ENCODE assay signal across 2 cellular contexts in the genomic region with DNA sequence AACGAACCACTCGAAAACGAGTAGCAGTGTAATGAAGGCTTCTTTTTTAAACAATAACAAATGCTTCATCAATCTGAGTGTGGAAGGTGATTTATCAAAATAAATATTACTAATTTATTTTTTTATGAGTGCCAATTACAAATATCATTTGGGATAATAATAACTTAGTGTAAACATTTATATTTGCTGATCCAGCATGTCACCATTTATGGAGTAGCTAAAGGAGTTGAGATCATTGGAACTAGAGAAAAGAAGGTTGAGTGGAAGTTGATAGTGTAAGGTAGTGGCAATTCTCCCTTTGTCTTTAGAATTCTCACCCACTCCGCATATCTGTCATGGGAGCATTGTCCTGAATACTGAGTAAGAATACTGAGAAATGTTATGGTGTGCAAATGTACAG.
TF ChIP-seq lines count a peak whose summit lies in the region.

No MANE protein-coding gene starts in this region.

TF ChIP-seq in IMR-90, 13 proteins besides CTCF, POLR2A, EP300 and RAD21:
- no peak for TF ChIP-seq SMC3 (IDR thresholded peaks at IDR 0.05; ENCODE audit: low read depth, low read length)

TF ChIP-seq in K562, 482 proteins besides CTCF, POLR2A, EP300 and RAD21:
- TF ChIP-seq, protein P1, sequence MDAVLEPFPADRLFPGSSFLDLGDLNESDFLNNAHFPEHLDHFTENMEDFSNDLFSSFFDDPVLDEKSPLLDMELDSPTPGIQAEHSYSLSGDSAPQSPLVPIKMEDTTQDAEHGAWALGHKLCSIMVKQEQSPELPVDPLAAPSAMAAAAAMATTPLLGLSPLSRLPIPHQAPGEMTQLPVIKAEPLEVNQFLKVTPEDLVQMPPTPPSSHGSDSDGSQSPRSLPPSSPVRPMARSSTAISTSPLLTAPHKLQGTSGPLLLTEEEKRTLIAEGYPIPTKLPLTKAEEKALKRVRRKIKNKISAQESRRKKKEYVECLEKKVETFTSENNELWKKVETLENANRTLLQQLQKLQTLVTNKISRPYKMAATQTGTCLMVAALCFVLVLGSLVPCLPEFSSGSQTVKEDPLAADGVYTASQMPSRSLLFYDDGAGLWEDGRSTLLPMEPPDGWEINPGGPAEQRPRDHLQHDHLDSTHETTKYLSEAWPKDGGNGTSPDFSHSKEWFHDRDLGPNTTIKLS (IDR thresholded peaks at IDR 0.05; ENCODE audit: borderline replicate concordance, low read depth), result no peak
- TF ChIP-seq NR3C1 (CRISPR knock-in tag; IDR thresholded peaks at IDR 0.05), result no peak
- peak; percentile 70 for TF ChIP-seq ZNF316 (IDR thresholded peaks at IDR 0.05)
- TF ChIP-seq C11orf30 (IDR thresholded peaks at IDR 0.05; ENCODE audit: low read depth), result peak; percentile 59; the same call in 1 of the 2 replicates
